ENCODE assay signal across 8 cellular contexts in the genomic region with DNA sequence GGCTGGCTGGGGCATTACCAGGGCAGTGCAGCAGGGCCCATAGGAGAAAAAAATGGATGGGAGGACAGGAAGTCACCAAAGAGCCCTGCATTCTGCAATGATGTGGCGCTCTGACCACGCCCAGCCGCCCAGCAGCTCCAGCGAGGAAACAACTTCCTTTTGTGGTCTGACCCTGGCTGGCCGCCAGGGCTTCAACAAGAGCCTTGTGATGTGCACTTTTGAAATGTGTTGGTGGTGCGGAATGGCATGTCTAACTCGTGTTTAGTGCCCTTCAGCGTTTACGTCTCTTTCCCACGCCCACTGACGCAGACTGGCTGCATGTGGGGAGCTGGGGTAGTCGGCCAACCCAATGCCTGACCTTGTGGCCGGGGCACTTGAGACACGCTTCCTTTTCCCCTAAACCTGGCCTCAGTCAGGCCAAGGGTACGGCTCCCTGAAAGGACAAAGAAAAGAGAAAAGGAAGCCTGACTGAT.
DNase-seq lines count a peak whose midpoint lies in the region; ATAC-seq lines count a peak whose summit lies in the region.

No MANE protein-coding gene starts in this region.

- DNase-seq in NCI-H2196 (lab: John Stamatoyannopoulos, UW; ENCODE audit: unreplicated experiment) (peak; percentile 1), NCI-H2196 treated with DMSO at 0.1 percent for 48 hours (lab: John Stamatoyannopoulos, UW; ENCODE audit: unreplicated experiment) (no peak), NOMO-1 treated with DMSO at 0.1 percent for 48 hours (lab: John Stamatoyannopoulos, UW; ENCODE audit: unreplicated experiment) (peak; percentile 98), activated T-cell treated with anti-CD3 and anti-CD28 coated beads for 1 hour (ENCODE audit: low read depth) (peak; percentile 67), non-pigmented ciliary epithelial cell (ENCODE audit: low read depth) (peak; percentile 98), stromal cell of bone marrow (ENCODE audit: low read depth) (peak; percentile 87)

- ATAC-seq in HG03066 (IDR thresholded peaks at IDR 0.05; ENCODE audit: low read depth, unreplicated experiment), result peak; percentile 94
- ATAC-seq in esophagus mucosa, result peak; percentile 88
